1 cellular context compared by ENCODE assay signal in the genomic region with DNA sequence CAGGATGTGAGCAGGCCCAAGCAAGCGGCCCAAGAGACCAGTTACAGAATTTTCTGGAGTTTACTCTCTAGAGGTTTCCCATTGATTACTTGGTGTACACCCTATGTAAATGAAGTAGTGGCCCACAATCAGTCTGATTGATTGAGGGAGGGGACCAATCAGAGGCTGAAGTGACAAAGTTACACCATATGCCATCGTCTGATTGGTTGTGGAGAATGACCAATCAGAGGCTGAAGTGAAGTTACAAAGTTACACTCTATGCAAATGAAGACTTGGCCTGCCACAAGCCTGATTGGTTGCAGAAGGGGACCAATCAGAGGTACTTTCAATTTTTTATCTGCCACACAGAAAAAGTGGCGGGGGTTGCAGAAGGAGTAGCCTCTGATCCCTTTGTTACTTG.
TF ChIP-seq lines count a peak whose summit lies in the region.

No MANE protein-coding gene starts in this region.

TF ChIP-seq in SK-N-SH, 30 proteins besides CTCF, POLR2A, EP300 and RAD21 (continued from another document):
- TF ChIP-seq, protein P1, sequence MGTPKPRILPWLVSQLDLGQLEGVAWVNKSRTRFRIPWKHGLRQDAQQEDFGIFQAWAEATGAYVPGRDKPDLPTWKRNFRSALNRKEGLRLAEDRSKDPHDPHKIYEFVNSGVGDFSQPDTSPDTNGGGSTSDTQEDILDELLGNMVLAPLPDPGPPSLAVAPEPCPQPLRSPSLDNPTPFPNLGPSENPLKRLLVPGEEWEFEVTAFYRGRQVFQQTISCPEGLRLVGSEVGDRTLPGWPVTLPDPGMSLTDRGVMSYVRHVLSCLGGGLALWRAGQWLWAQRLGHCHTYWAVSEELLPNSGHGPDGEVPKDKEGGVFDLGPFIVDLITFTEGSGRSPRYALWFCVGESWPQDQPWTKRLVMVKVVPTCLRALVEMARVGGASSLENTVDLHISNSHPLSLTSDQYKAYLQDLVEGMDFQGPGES (IDR thresholded peaks at IDR 0.05; ENCODE audit: low read depth, low read length): no peak
- TF ChIP-seq FOXJ3 (CRISPR knock-in tag; IDR thresholded peaks at IDR 0.05) (no peak), FOSL2 (IDR thresholded peaks at IDR 0.05; ENCODE audit: borderline replicate concordance, low read depth) (no peak)
